Comparison of ENCODE assay signal across 1 cellular context in the genomic region with DNA sequence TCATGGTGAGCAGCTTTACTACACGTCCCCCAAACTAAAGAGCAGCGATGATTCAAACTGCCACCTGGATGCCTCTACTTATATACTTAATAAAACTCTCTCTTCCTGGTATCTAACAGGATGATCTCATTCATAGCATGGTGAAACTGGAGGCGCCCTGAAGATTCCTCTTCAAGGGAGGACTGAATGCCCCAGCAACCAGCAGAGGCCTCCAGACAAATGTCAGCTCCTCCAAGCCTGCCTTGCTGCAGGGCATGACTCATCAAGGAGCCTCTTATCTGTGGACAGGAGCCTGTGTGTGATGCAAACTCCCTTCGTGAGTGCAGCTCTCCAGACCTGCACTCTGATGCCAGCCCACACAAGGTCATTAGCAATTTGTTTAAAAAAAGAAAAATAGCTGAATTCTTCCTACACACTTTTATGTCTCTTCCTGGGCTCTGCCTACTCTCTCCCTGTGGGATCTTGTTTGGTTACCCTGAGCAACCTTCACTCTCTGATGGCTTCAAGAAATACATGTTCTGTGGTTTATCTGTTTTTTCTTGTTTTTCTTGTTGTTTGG.
TF ChIP-seq lines count a peak whose summit lies in the region.

No MANE protein-coding gene starts in this region.

TF ChIP-seq in K562, 482 proteins besides CTCF, POLR2A, EP300 and RAD21 (continued from another document and continues in another):
- TF ChIP-seq, protein P1, sequence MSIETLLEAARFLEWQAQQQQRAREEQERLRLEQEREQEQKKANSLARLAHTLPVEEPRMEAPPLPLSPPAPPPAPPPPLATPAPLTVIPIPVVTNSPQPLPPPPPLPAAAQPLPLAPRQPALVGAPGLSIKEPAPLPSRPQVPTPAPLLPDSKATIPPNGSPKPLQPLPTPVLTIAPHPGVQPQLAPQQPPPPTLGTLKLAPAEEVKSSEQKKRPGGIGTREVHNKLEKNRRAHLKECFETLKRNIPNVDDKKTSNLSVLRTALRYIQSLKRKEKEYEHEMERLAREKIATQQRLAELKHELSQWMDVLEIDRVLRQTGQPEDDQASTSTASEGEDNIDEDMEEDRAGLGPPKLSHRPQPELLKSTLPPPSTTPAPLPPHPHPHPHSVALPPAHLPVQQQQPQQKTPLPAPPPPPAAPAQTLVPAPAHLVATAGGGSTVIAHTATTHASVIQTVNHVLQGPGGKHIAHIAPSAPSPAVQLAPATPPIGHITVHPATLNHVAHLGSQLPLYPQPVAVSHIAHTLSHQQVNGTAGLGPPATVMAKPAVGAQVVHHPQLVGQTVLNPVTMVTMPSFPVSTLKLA (conservative IDR thresholded peaks at IDR 0.05) = 0 out of 4 replicates have a peak, but pooled peaks have one; percentile 13 to 56
- TF ChIP-seq RNF2 (IDR thresholded peaks at IDR 0.05) (peak; percentile 85), SUPT5H (IDR thresholded peaks at IDR 0.05) (no peak), ZC3H4 (CRISPR knock-in tag; IDR thresholded peaks at IDR 0.05; ENCODE audit: borderline replicate concordance) (no peak), ZNF224 (CRISPR knock-in tag; IDR thresholded peaks at IDR 0.05) (no peak), ZSCAN29 (IDR thresholded peaks at IDR 0.05) (no peak), DMBX1 (CRISPR knock-in tag; IDR thresholded peaks at IDR 0.05; ENCODE audit: borderline replicate concordance) (peak; percentile 94), POLR2G (IDR thresholded peaks at IDR 0.05; ENCODE audit: low read depth, low read length) (no peak), FOXK2 (conservative IDR thresholded peaks at IDR 0.05 in 1 of 2, IDR thresholded peaks at IDR 0.05 in 1 of 2; ENCODE audit: low read depth in 2 of 2) (no peak), TCF7L2 (IDR thresholded peaks at IDR 0.05; ENCODE audit: low read depth, low read length) (no peak), NFE2 (IDR thresholded peaks at IDR 0.05; ENCODE audit: low read depth) (peak; percentile 92), CCAR2 (IDR thresholded peaks at IDR 0.05; ENCODE audit: low read depth, low read length) (no peak), ZNF408 (CRISPR knock-in tag; IDR thresholded peaks at IDR 0.05; ENCODE audit: low read depth) (no peak), ZNF431 (CRISPR knock-in tag; IDR thresholded peaks at IDR 0.05) (no peak), CC2D1A (IDR thresholded peaks at IDR 0.05) (peak; percentile 54; the same call in 1 of the 2 replicates), BRCA1 (IDR thresholded peaks at IDR 0.05) (no peak), BRCA1 (CRISPR knock-in tag; IDR thresholded peaks at IDR 0.05) (no peak), SPI1 (IDR thresholded peaks at IDR 0.05; ENCODE audit: borderline replicate concordance, low read depth, low read length) (no peak), MYNN (IDR thresholded peaks at IDR 0.05) (peak; percentile 94), MYNN (CRISPR knock-in tag; IDR thresholded peaks at IDR 0.05) (no peak), GATA2 (CRISPR knock-in tag; IDR thresholded peaks at IDR 0.05) (peak; percentile 78), RFX1 (IDR thresholded peaks at IDR 0.05) (peak; percentile 69), GMEB1 (CRISPR knock-in tag; IDR thresholded peaks at IDR 0.05) (peak; percentile 36; the same call in 1 of the 2 replicates), FOXP1 (CRISPR knock-in tag; IDR thresholded peaks at IDR 0.05) (no peak), MTA3 (IDR thresholded peaks at IDR 0.05; ENCODE audit: borderline replicate concordance) (peak; percentile 79), FOXA1 (IDR thresholded peaks at IDR 0.05; ENCODE audit: borderline replicate concordance) (no peak), JUN (IDR thresholded peaks at IDR 0.05; ENCODE audit: borderline replicate concordance, low read depth, low read length) (peak; percentile 99), JUN (CRISPR knock-in tag; IDR thresholded peaks at IDR 0.05; ENCODE audit: borderline replicate concordance) (no peak), ZBTB40 (IDR thresholded peaks at IDR 0.05) (no peak), ZBTB40 (CRISPR knock-in tag; IDR thresholded peaks at IDR 0.05) (no peak), GTF2A2 (tag; IDR thresholded peaks at IDR 0.05) (no peak), ZNF197 (CRISPR knock-in tag; IDR thresholded peaks at IDR 0.05; ENCODE audit: low read depth) (no peak; the same call in 1 of the 2 replicates), NFATC3 (IDR thresholded peaks at IDR 0.05) (no peak), THAP12 (CRISPR knock-in tag; IDR thresholded peaks at IDR 0.05) (no peak), MBD2 (IDR thresholded peaks at IDR 0.05; ENCODE audit: borderline replicate concordance, low read depth) (peak; percentile 75), TGIF2 (CRISPR knock-in tag; IDR thresholded peaks at IDR 0.05) (no peak), ELF4 (CRISPR knock-in tag; IDR thresholded peaks at IDR 0.05) (no peak), ILK (tag; IDR thresholded peaks at IDR 0.05; ENCODE audit: borderline replicate concordance, low read depth) (no peak), STAT6 (CRISPR knock-in tag; IDR thresholded peaks at IDR 0.05) (no peak), SRF (CRISPR knock-in tag; IDR thresholded peaks at IDR 0.05) (no peak; a peak in 1 of 4 replicates), ZHX1 (conservative IDR thresholded peaks at IDR 0.05; ENCODE audit: low read length) (no peak)
- TF ChIP-seq, protein P2, sequence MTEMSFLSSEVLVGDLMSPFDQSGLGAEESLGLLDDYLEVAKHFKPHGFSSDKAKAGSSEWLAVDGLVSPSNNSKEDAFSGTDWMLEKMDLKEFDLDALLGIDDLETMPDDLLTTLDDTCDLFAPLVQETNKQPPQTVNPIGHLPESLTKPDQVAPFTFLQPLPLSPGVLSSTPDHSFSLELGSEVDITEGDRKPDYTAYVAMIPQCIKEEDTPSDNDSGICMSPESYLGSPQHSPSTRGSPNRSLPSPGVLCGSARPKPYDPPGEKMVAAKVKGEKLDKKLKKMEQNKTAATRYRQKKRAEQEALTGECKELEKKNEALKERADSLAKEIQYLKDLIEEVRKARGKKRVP (CRISPR knock-in tag; IDR thresholded peaks at IDR 0.05) = peak; percentile 84
